Comparison of ENCODE assay signal across 10 cellular contexts in genomic region chr19:15296841-15297415, GRCh38. TPM values are rescaled to one million over a fixed set of nuclear protein-coding genes. Genes with fewer than 3 reads are reported as not detected.
DNase-seq lines count a peak whose midpoint lies in the region; ATAC-seq and TF ChIP-seq lines count a peak whose summit lies in the region.
"Had no signal": no experiment of that assay in that cellular context is flagged by ENCODE, and none has a peak within 500 bp of the region (broad histone marks: within the 10 kb centered on the region; RNA-seq: fewer than 3 reads in every experiment).

No MANE protein-coding gene starts in this region.

- CTCF ChIA-PET in activated B cell treated with CpG ODN at 0.5 μM for 24 hours (lab: Charles Lee), result no interaction called here

- H3K27me3 Mint-ChIP-seq in activated B cell treated with CpG ODN at 0.5 μM for 24 hours (no peaks in the 10 kb centered on the region), glutamatergic neuron (ENCODE audit: unreplicated experiment) (no peaks in the 10 kb centered on the region)

- no peak overlapping the region for H3K4me3 ChIP-seq in HUES48 (ENCODE audit: low read depth, low read length)

- peak overlapping the region; percentile 50 for H3K27ac ChIP-seq in HUES48 (ENCODE audit: low read depth, low read length)

- intact Hi-C loops in activated B cell treated with CpG ODN at 0.5 μM for 24 hours (cut with micrococcal nuclease), result no loop called here

- ATAC-seq in activated B cell treated with CpG ODN at 0.5 μM for 24 hours (ENCODE audit: low read depth), result no peak
- ATAC-seq in stimulated activated effector memory CD8-positive, alpha-beta T cell treated with anti-CD3 and anti-CD28 coated beads, Interleukin-12 subunit alpha, Interleukin-12 subunit beta, amount 100 ng/mL, for 72 hours, result no peak
- ATAC-seq in GM18519 (IDR thresholded peaks at IDR 0.05; ENCODE audit: low FRiP score, unreplicated experiment), result no peak

- no peaks in the 10 kb centered on the region for H3K9me3 ChIP-seq in HUES48 (ENCODE audit: control insufficient read depth, insufficient read depth, low read length)

- H3K9me3 Mint-ChIP-seq in activated B cell treated with CpG ODN at 0.5 μM for 24 hours (no peaks in the 10 kb centered on the region), glutamatergic neuron (ENCODE audit: unreplicated experiment) (peaks cover 10% of the 10 kb centered on the region)
- no peaks in the 10 kb centered on the region for H3K9me3 Mint-ChIP-seq in stimulated activated effector memory CD8-positive, alpha-beta T cell treated with anti-CD3 and anti-CD28 coated beads, Interleukin-12 subunit alpha, Interleukin-12 subunit beta, amount 100 ng/mL, for 72 hours

- H3K27ac Mint-ChIP-seq in activated B cell treated with CpG ODN at 0.5 μM for 24 hours (peak overlapping the region; percentile 20), glutamatergic neuron (ENCODE audit: unreplicated experiment) (peak overlapping the region; percentile 52)
- peak overlapping the region; percentile 88 for H3K27ac Mint-ChIP-seq in stimulated activated effector memory CD8-positive, alpha-beta T cell treated with anti-CD3 and anti-CD28 coated beads, Interleukin-12 subunit alpha, Interleukin-12 subunit beta, amount 100 ng/mL, for 72 hours

- DNase-seq in activated B cell treated with CpG ODN at 0.5 μM for 24 hours (no peak), glutamatergic neuron (no peak), SKM-1 (lab: John Stamatoyannopoulos, UW; ENCODE audit: unreplicated experiment) (no peak), NCI-H2227 (lab: John Stamatoyannopoulos, UW; ENCODE audit: unreplicated experiment) (no peak)
- DNase-seq in stimulated activated effector memory CD8-positive, alpha-beta T cell treated with anti-CD3 and anti-CD28 coated beads, Interleukin-12 subunit alpha, Interleukin-12 subunit beta, amount 100 ng/mL, for 72 hours (ENCODE audit: low spot score in 2 of 2), result no peak
- DNase-seq: amygdala, MM.1S, SIG-M5 had no signal

- H3K36me3 Mint-ChIP-seq in activated B cell treated with CpG ODN at 0.5 μM for 24 hours (ENCODE audit: low read depth) (peaks cover 26% of the 10 kb centered on the region), glutamatergic neuron (ENCODE audit: unreplicated experiment) (peaks cover 5% of the 10 kb centered on the region)
- peaks cover 39% of the 10 kb centered on the region for H3K36me3 Mint-ChIP-seq in stimulated activated effector memory CD8-positive, alpha-beta T cell treated with anti-CD3 and anti-CD28 coated beads, Interleukin-12 subunit alpha, Interleukin-12 subunit beta, amount 100 ng/mL, for 72 hours

- peaks cover 8% of the 10 kb centered on the region for H3K36me3 ChIP-seq in HUES48 (ENCODE audit: control insufficient read depth, insufficient read depth, low read length)

- TF ChIP-seq CTCF in activated B cell treated with CpG ODN at 0.5 μM for 24 hours (IDR thresholded peaks at IDR 0.05) (no peak), glutamatergic neuron (IDR thresholded peaks at IDR 0.05; ENCODE audit: partially characterized antibody, unreplicated experiment) (no peak)

- POLR2A ChIA-PET in activated B cell treated with CpG ODN at 0.5 μM for 24 hours (lab: Charles Lee), result interaction anchor here (0.6 to 2.0 kb wide), 4 partner anchors 8 to 82 kb away, joined by 3 to 11 read pairs (median 6); no protein-coding TSS in a partner anchor

- no peak overlapping the region for H3K9ac ChIP-seq in HUES48 (ENCODE audit: low read depth, low read length)

- H3K4me3 Mint-ChIP-seq in activated B cell treated with CpG ODN at 0.5 μM for 24 hours (peak overlapping the region; percentile 50), glutamatergic neuron (ENCODE audit: unreplicated experiment) (no peak overlapping the region)
- peak overlapping the region; percentile 16 for H3K4me3 Mint-ChIP-seq in stimulated activated effector memory CD8-positive, alpha-beta T cell treated with anti-CD3 and anti-CD28 coated beads, Interleukin-12 subunit alpha, Interleukin-12 subunit beta, amount 100 ng/mL, for 72 hours

- no peaks in the 10 kb centered on the region for H3K27me3 ChIP-seq in HUES48 (ENCODE audit: control insufficient read depth, insufficient read depth, low read length)

- H3K4me1 ChIP-seq in HUES48 (ENCODE audit: control insufficient read depth, insufficient read depth, low read length), result peaks cover 53% of the 10 kb centered on the region

- H3K4me1 Mint-ChIP-seq in activated B cell treated with CpG ODN at 0.5 μM for 24 hours, result peaks cover 99% of the 10 kb centered on the region
- peaks cover 47% of the 10 kb centered on the region for H3K4me1 Mint-ChIP-seq in glutamatergic neuron (ENCODE audit: low read depth, unreplicated experiment)
- peaks cover 93% of the 10 kb centered on the region for H3K4me1 Mint-ChIP-seq in stimulated activated effector memory CD8-positive, alpha-beta T cell treated with anti-CD3 and anti-CD28 coated beads, Interleukin-12 subunit alpha, Interleukin-12 subunit beta, amount 100 ng/mL, for 72 hours

RNA-seq across cellular contexts. Expression of gene BRD4, which starts 35.4 kb away (rescaled TPM):
- total RNA-seq in activated B cell treated with CpG ODN at 0.5 μM for 24 hours (144 and 164 TPM in 2 replicates), glutamatergic neuron (ENCODE audit: unreplicated experiment) (162 TPM)

Comparison
In these comparisons a context has a peak if more than half of its experiments do, and no peak if none do; other contexts are left out.
1. H3K27ac Mint-ChIP-seq: peak in every context shown above with its lines; median percentile 88 in stimulated activated effector memory CD8-positive, alpha-beta T cell treated with anti-CD3 and anti-CD28 coated beads, Interleukin-12 subunit alpha, Interleukin-12 subunit beta, amount 100 ng/mL, for 72 hours; 52 in glutamatergic neuron; 20 in activated B cell treated with CpG ODN at 0.5 μM for 24 hours.